Comparison of ENCODE assay signal across 21 cellular contexts in the genomic region with DNA sequence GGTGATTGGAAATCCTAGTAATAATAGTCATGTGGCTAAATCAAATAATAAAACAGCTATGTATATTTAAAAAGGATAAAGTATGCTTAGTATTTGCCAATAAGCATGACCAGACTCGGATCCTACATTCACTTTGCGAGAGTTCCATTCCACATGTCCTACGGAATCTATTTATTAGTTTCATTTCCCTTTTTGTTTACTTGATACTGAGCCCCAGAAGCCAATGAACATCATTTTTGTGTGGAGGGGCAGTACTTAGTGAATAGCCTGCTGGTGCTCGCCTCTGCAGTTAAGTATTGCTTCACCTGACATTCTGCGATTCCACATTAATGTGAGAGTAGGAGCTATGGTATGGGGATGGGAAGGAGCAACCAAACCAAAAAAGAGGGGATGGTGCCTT. TPM values are rescaled to one million over a fixed set of nuclear protein-coding genes. Genes with fewer than 3 reads are reported as not detected.
DNase-seq lines count a peak whose midpoint lies in the region; ATAC-seq, FAIRE-seq and TF ChIP-seq lines count a peak whose summit lies in the region.
"Had no signal": no experiment of that assay in that cellular context is flagged by ENCODE, and none has a peak within 500 bp of the region (broad histone marks: within the 10 kb centered on the region; RNA-seq: fewer than 3 reads in every experiment).

No MANE protein-coding gene starts in this region.

- H3K27ac ChIP-seq in dorsolateral prefrontal cortex (peak overlapping the region in 16 of 59 donors; percentile 0 to 73 (median 26)), prostate gland (no peak overlapping the region), suprapubic skin (no peak overlapping the region), right cardiac atrium (ENCODE audit: low read length) (no peak overlapping the region), WERI-Rb-1 (no peak overlapping the region)
- H3K27ac ChIP-seq: BLaER1 treated with 17β-estradiol and CSF1 and Interleukin-3, amounts not matched to agents 10 nM and 100 nM; KMS-11 had no signal

- 39% methylated on average over 5 of the region's 5 CpGs for WGBS in prostate gland
- WGBS in suprapubic skin = 58% methylated on average over 5 of the region's 5 CpGs
- WGBS in right cardiac atrium = 89% methylated on average over 5 of the region's 5 CpGs

- H3K9me3 ChIP-seq in prostate gland (no peaks in the 10 kb centered on the region), suprapubic skin (no peaks in the 10 kb centered on the region), right cardiac atrium (ENCODE audit: control insufficient read depth, low read length) (no peaks in the 10 kb centered on the region), WERI-Rb-1 (ENCODE audit: severe bottlenecking) (no peaks in the 10 kb centered on the region)
- H3K9me3 ChIP-seq: BLaER1 treated with 17β-estradiol and CSF1 and Interleukin-3, amounts not matched to agents 10 nM and 100 nM had no signal

- DNase-seq in GM12891 (ENCODE audit: insufficient read length, low spot score) = no peak
- DNase-seq in NOMO-1 treated with DMSO at 0.1 percent for 48 hours (lab: John Stamatoyannopoulos, UW; ENCODE audit: unreplicated experiment) = peak; percentile 82
- DNase-seq in dorsolateral prefrontal cortex = peak in 1 of 10 donors; percentile 33
- DNase-seq in prostate gland (ENCODE audit: low spot score) = peak; percentile 33
- no peak for DNase-seq in suprapubic skin (ENCODE audit: low spot score in 2 of 2)
- DNase-seq in right cardiac atrium = no peak
- no peak for DNase-seq in WERI-Rb-1
- DNase-seq in glomerular visceral epithelial cell (ENCODE audit: extremely low spot score) = no peak
- DNase-seq: CD8-positive, alpha-beta memory T cell; GF-D8; GOT3; MM.1S; NCI-H1436; NCI-H2029; NCI-H2171 treated with DMSO at 0.1 percent for 48 hours; NCI-H748 treated with DMSO at 0.1 percent for 48 hours had no signal

- no peak for TF ChIP-seq CTCF in dorsolateral prefrontal cortex (IDR thresholded peaks at IDR 0.05 in 54 of 56, conservative IDR thresholded peaks at IDR 0.05 in 2 of 56; ENCODE audit: low read depth in 1 of 56, partially characterized antibody in 56 of 56)
- no peak for TF ChIP-seq CTCF in prostate gland (IDR thresholded peaks at IDR 0.05)
- TF ChIP-seq CTCF in suprapubic skin (IDR thresholded peaks at IDR 0.05) = no peak
- no peak for TF ChIP-seq CTCF in WERI-Rb-1 (IDR thresholded peaks at IDR 0.05; ENCODE audit: low read depth, low read length)

- H3K36me3 ChIP-seq in prostate gland (no peaks in the 10 kb centered on the region), suprapubic skin (peaks cover 6% of the 10 kb centered on the region), WERI-Rb-1 (no peaks in the 10 kb centered on the region)

- no peaks in the 10 kb centered on the region for H3K4me1 ChIP-seq in prostate gland (replicated peaks)
- peaks cover 16% of the 10 kb centered on the region for H3K4me1 ChIP-seq in suprapubic skin
- peaks cover 8% of the 10 kb centered on the region for H3K4me1 ChIP-seq in right cardiac atrium (ENCODE audit: control insufficient read depth, insufficient read depth, low read length)
- H3K4me1 ChIP-seq: BLaER1 treated with 17β-estradiol and CSF1 and Interleukin-3, amounts not matched to agents 10 nM and 100 nM had no signal

- TF ChIP-seq POLR2A in GM12891 (IDR thresholded peaks at IDR 0.05; ENCODE audit: low read depth, low read length) (no peak), prostate gland (IDR thresholded peaks at IDR 0.05) (no peak), suprapubic skin (IDR thresholded peaks at IDR 0.05) (no peak)

- no peak for ATAC-seq in right cardiac atrium
- ATAC-seq: Panc1 had no signal

- peak overlapping the region in 55 of 59 donors; percentile 8 to 73 (median 58) for H3K4me3 ChIP-seq in dorsolateral prefrontal cortex
- H3K4me3 ChIP-seq in prostate gland = no peak overlapping the region
- no peak overlapping the region for H3K4me3 ChIP-seq in suprapubic skin
- no peak overlapping the region for H3K4me3 ChIP-seq in right cardiac atrium (ENCODE audit: low read length)
- no peak overlapping the region for H3K4me3 ChIP-seq in WERI-Rb-1 (ENCODE audit: low read depth, low read length)
- H3K4me3 ChIP-seq: BLaER1 treated with 17β-estradiol and CSF1 and Interleukin-3, amounts not matched to agents 10 nM and 100 nM had no signal

- TF ChIP-seq EP300 in suprapubic skin (IDR thresholded peaks at IDR 0.05) = no peak

- no peak for FAIRE-seq in GM12891 (lab: Jason Lieb, UNC)
- FAIRE-seq: A204.1, GM12892 had no signal

- intact Hi-C loops in dorsolateral prefrontal cortex (cut with DNase I) = no loop called here
- intact Hi-C loops in prostate gland (cut with DNase I) = no loop called here
- intact Hi-C loops in right cardiac atrium (cut with DNase I) = no loop called here

- H3K27me3 ChIP-seq in dorsolateral prefrontal cortex (no peaks in the 10 kb centered on the region), prostate gland (replicated peaks; ENCODE audit: insufficient read depth) (no peaks in the 10 kb centered on the region), suprapubic skin (no peaks in the 10 kb centered on the region), right cardiac atrium (ENCODE audit: control insufficient read depth, insufficient read depth) (no peaks in the 10 kb centered on the region), WERI-Rb-1 (ENCODE audit: insufficient read depth, low read depth, severe bottlenecking) (no peaks in the 10 kb centered on the region)
- H3K27me3 ChIP-seq: BLaER1 treated with 17β-estradiol and CSF1 and Interleukin-3, amounts not matched to agents 10 nM and 100 nM had no signal

TF ChIP-seq in GM12891, 5 proteins besides CTCF, POLR2A, EP300 and RAD21:
- TF ChIP-seq SPI1 (IDR thresholded peaks at IDR 0.05; ENCODE audit: low read depth, low read length) (peak; percentile 17; the same call in 1 of the 2 replicates), PAX5 (IDR thresholded peaks at IDR 0.05; ENCODE audit: insufficient read depth, low read length, severe bottlenecking) (no peak), TAF1 (IDR thresholded peaks at IDR 0.05; ENCODE audit: low read depth, low read length) (no peak)

RNA-seq across cellular contexts. Expression of gene NAP1L5, which starts 58.5 kb away (rescaled TPM):
- 2.0 TPM for polyA plus RNA-seq in GM12891 (2012; ENCODE audit: low read depth, missing spikeins)
- total RNA-seq in dorsolateral prefrontal cortex = 100 to 1,000 TPM in 54 of 120 experiments, 10 to 100 TPM in 66; 20.1 to 153 (median 95.5) TPM
- total RNA-seq in prostate gland = 10 to 100 TPM in 1 of 2 donors, 1 to 10 TPM in 1; 7.7 to 10.5 TPM
- total RNA-seq in suprapubic skin = 1 to 10 TPM; 1.1 to 2.4 (median 2.0) TPM
- 10 to 100 TPM in 1 of 4 donors, 1 to 10 TPM in 3; 5.2 to 11.9 (median 6.3) TPM for total RNA-seq in right cardiac atrium
- 12.9 TPM for polyA plus RNA-seq in right cardiac atrium

Comparison
In these comparisons a context has a peak if more than half of its experiments do, and no peak if none do; other contexts are left out.
1. DNase-seq: peak in NOMO-1 treated with DMSO at 0.1 percent for 48 hours (single experiment) and prostate gland (single experiment); none in GM12891 (single experiment), suprapubic skin (0 of 2), right cardiac atrium (0 of 3), WERI-Rb-1 (single experiment) and glomerular visceral epithelial cell (single experiment).
2. H3K4me3 ChIP-seq: peak in dorsolateral prefrontal cortex (55 of 59); none in prostate gland (0 of 2), suprapubic skin (single experiment), right cardiac atrium (single experiment) and WERI-Rb-1 (single experiment).